In genomic region chr2:101793277-101793969, GRCh38 we compare ENCODE assay signal across 12 cellular contexts.
DNase-seq lines count a peak whose midpoint lies in the region; ATAC-seq and TF ChIP-seq lines count a peak whose summit lies in the region.
"Had no signal": no experiment of that assay in that cellular context is flagged by ENCODE, and none has a peak within 500 bp of the region (broad histone marks: within the 10 kb centered on the region; RNA-seq: fewer than 3 reads in every experiment).

No MANE protein-coding gene starts in this region.

- H3K36me3 ChIP-seq in WERI-Rb-1 (peaks cover 18% of the 10 kb centered on the region), gastroesophageal sphincter (no peaks in the 10 kb centered on the region)

- peak; percentile 24; the same call in 1 of the 2 replicates for TF ChIP-seq CTCF in WERI-Rb-1 (IDR thresholded peaks at IDR 0.05; ENCODE audit: low read depth, low read length)
- peak in 1 of 4 experiments; percentile 39 for TF ChIP-seq CTCF in gastroesophageal sphincter (IDR thresholded peaks at IDR 0.05)

- H3K27me3 Mint-ChIP-seq in stimulated activated naive B cell treated with anti-CD40 and anti-IgM and Interleukin-4, amounts not matched to agents 10 μg/mL and 1 μg/mL and 100 μg/mL, for 72 hours = no peaks in the 10 kb centered on the region
- H3K27me3 Mint-ChIP-seq: activated B cell treated with CpG ODN at 0.5 μM for 24 hours had no signal

- H3K4me1 ChIP-seq in gastroesophageal sphincter = peaks cover 0 to 68% (median 0%) of the 10 kb centered on the region in 3 donors

- TF ChIP-seq EP300 in gastroesophageal sphincter (IDR thresholded peaks at IDR 0.05) = no peak

- H3K4me3 ChIP-seq in WERI-Rb-1 (ENCODE audit: low read depth, low read length) (no peak overlapping the region), gastroesophageal sphincter (no peak overlapping the region)

- H3K4me3 Mint-ChIP-seq in stimulated activated naive B cell treated with anti-CD40 and anti-IgM and Interleukin-4, amounts not matched to agents 10 μg/mL and 1 μg/mL and 100 μg/mL, for 72 hours = no peak overlapping the region
- H3K4me3 Mint-ChIP-seq: activated B cell treated with CpG ODN at 0.5 μM for 24 hours had no signal

- TF ChIP-seq POLR2A in gastroesophageal sphincter (IDR thresholded peaks at IDR 0.05) = no peak

- H3K27ac ChIP-seq in WERI-Rb-1 (no peak overlapping the region), gastroesophageal sphincter (peak overlapping the region in 1 of 4 donors; percentile 11)
- H3K27ac ChIP-seq: 22Rv1 had no signal

- H3K36me3 Mint-ChIP-seq in stimulated activated naive B cell treated with anti-CD40 and anti-IgM and Interleukin-4, amounts not matched to agents 10 μg/mL and 1 μg/mL and 100 μg/mL, for 72 hours = peaks cover 24 to 49% of the 10 kb centered on the region in 2 donors

- H3K4me1 Mint-ChIP-seq in stimulated activated naive B cell treated with anti-CD40 and anti-IgM and Interleukin-4, amounts not matched to agents 10 μg/mL and 1 μg/mL and 100 μg/mL, for 72 hours = peaks cover 51 to 84% of the 10 kb centered on the region in 2 donors

- 23 to 39% methylated on average over 3 of the region's 3 CpGs for WGBS in gastroesophageal sphincter (ENCODE audit: low coverage in 1 of 2), 2 donors

- H3K9me3 Mint-ChIP-seq in stimulated activated naive B cell treated with anti-CD40 and anti-IgM and Interleukin-4, amounts not matched to agents 10 μg/mL and 1 μg/mL and 100 μg/mL, for 72 hours = no peaks in the 10 kb centered on the region
- H3K9me3 Mint-ChIP-seq: activated B cell treated with CpG ODN at 0.5 μM for 24 hours had no signal

- no peaks in the 10 kb centered on the region for H3K9me3 ChIP-seq in WERI-Rb-1 (ENCODE audit: severe bottlenecking)
- H3K9me3 ChIP-seq in gastroesophageal sphincter = no peaks in the 10 kb centered on the region

- H3K27me3 ChIP-seq in WERI-Rb-1 (ENCODE audit: insufficient read depth, low read depth, severe bottlenecking) (no peaks in the 10 kb centered on the region), gastroesophageal sphincter (no peaks in the 10 kb centered on the region)

- no peak for ATAC-seq in stimulated activated naive B cell treated with anti-CD40 and anti-IgM and Interleukin-4, amounts not matched to agents 10 μg/mL and 1 μg/mL and 100 μg/mL, for 72 hours (replicated peaks)
- ATAC-seq in gastroesophageal sphincter (no peak), HG03432 (IDR thresholded peaks at IDR 0.05; ENCODE audit: unreplicated experiment) (no peak)

- H3K27ac Mint-ChIP-seq in stimulated activated naive B cell treated with anti-CD40 and anti-IgM and Interleukin-4, amounts not matched to agents 10 μg/mL and 1 μg/mL and 100 μg/mL, for 72 hours = peak overlapping the region; percentile 69
- H3K27ac Mint-ChIP-seq: activated B cell treated with CpG ODN at 0.5 μM for 24 hours had no signal

- DNase-seq in DMS53 (lab: John Stamatoyannopoulos, UW) = peak; percentile 40
- no peak for DNase-seq in DMS53 treated with DMSO at 0.1 percent for 48 hours (lab: John Stamatoyannopoulos, UW; ENCODE audit: unreplicated experiment)
- no peak for DNase-seq in WERI-Rb-1
- DNase-seq in hippocampal formation (lab: John Stamatoyannopoulos, UW) = peak; percentile 48 to 62
- DNase-seq in stimulated activated naive B cell treated with anti-CD40 and anti-IgM and Interleukin-4, amounts not matched to agents 10 μg/mL and 1 μg/mL and 100 μg/mL, for 72 hours = no peak
- DNase-seq in activated CD4-positive, CD25-positive, alpha-beta regulatory T cell (lab: John Stamatoyannopoulos, UW) = no peak
- DNase-seq: activated B cell treated with CpG ODN at 0.5 μM for 24 hours, amniotic stem cell, small intestine had no signal

Comparison
In these comparisons a context has a peak if more than half of its experiments do, and no peak if none do; other contexts are left out.
1. DNase-seq: peak in DMS53 (single experiment) and hippocampal formation (2 of 2); none in DMS53 treated with DMSO at 0.1 percent for 48 hours (single experiment), WERI-Rb-1 (single experiment), stimulated activated naive B cell treated with anti-CD40 and anti-IgM and Interleukin-4, amounts not matched to agents 10 μg/mL and 1 μg/mL and 100 μg/mL, for 72 hours (single experiment) and activated CD4-positive, CD25-positive, alpha-beta regulatory T cell (0 of 4).